ENCODE assay signal across 8 cellular contexts in genomic region chr22:46578251-46578823, GRCh38. TPM values are rescaled to one million over a fixed set of nuclear protein-coding genes. Genes with fewer than 3 reads are reported as not detected.
DNase-seq lines count a peak whose midpoint lies in the region; ATAC-seq, FAIRE-seq and TF ChIP-seq lines count a peak whose summit lies in the region.

No MANE protein-coding gene starts in this region.

- H3K36me3 ChIP-seq in BLaER1 treated with 17β-estradiol and CSF1 and Interleukin-3, amounts not matched to agents 10 nM and 100 nM, result no peaks in the 10 kb centered on the region
- H3K36me3 ChIP-seq in OCI-LY3 (replicated peaks; ENCODE audit: low read depth, low read length) (peaks cover 6% of the 10 kb centered on the region), endothelial cell of umbilical vein (ENCODE audit: control insufficient read depth in 2 of 2, extremely low read depth in 1 of 2, insufficient read depth in 2 of 2, low read length in 2 of 2) (no peaks in the 10 kb centered on the region), neural progenitor cell (no peaks in the 10 kb centered on the region)

- H2AFZ ChIP-seq in OCI-LY3 (ENCODE audit: low read depth, low read length), result no peak overlapping the region
- no peak overlapping the region for H2AFZ ChIP-seq in endothelial cell of umbilical vein (ENCODE audit: low read depth, low read length)
- no peak overlapping the region for H2AFZ ChIP-seq in neural progenitor cell (replicated peaks)

- BruUV-seq in endothelial cell of umbilical vein (replicated peaks; lab: Mats Ljungman, UMichigan), result no TSS peak

- H3K4me2 ChIP-seq in BLaER1 treated with 17β-estradiol and CSF1 and Interleukin-3, amounts not matched to agents 10 nM and 100 nM, result peak overlapping the region; percentile 92 to 100 (median 98)
- peak overlapping the region; percentile 85 for H3K4me2 ChIP-seq in OCI-LY3 (ENCODE audit: low read length)
- peak overlapping the region; percentile 70 for H3K4me2 ChIP-seq in endothelial cell of umbilical vein (ENCODE audit: insufficient read depth, low read length)
- H3K4me2 ChIP-seq in neural progenitor cell, result peak overlapping the region; percentile 82

- peaks cover 0 to 9% (median 0%) of the 10 kb centered on the region in 11 experiments; a peak in 3 of 22 replicates for H3K27me3 ChIP-seq in BLaER1 treated with 17β-estradiol and CSF1 and Interleukin-3, amounts not matched to agents 10 nM and 100 nM
- no peaks in the 10 kb centered on the region for H3K27me3 ChIP-seq in OCI-LY3 (ENCODE audit: low read depth, low read length)
- no peaks in the 10 kb centered on the region for H3K27me3 ChIP-seq in endothelial cell of umbilical vein (ENCODE audit: control insufficient read depth in 2 of 2, insufficient read depth in 2 of 2, low read length in 2 of 2)
- H3K27me3 ChIP-seq in neural progenitor cell, result peaks cover 45% of the 10 kb centered on the region

- dilution Hi-C loops in endothelial cell of umbilical vein (cut with MboI; ENCODE audit: extremely low pct_ligation_motif_present, low sequenced_read_pairs), result no loop called here

- H3K4me3 ChIP-seq in BLaER1 treated with 17β-estradiol and CSF1 and Interleukin-3, amounts not matched to agents 10 nM and 100 nM, result peak overlapping the region; percentile 87 to 96 (median 89)
- H3K4me3 ChIP-seq in OCI-LY3 (ENCODE audit: low read length) (peak overlapping the region; percentile 91), endothelial cell of umbilical vein (replicated peaks in 1 of 3; ENCODE audit: insufficient read depth in 1 of 3, low read depth in 1 of 3, low read length in 3 of 3) (no peak overlapping the region), neural progenitor cell (no peak overlapping the region)

- H3K4me1 ChIP-seq in BLaER1 treated with 17β-estradiol and CSF1 and Interleukin-3, amounts not matched to agents 10 nM and 100 nM, result peaks cover 75 to 92% (median 89%) of the 10 kb centered on the region in 10 experiments
- peaks cover 25% of the 10 kb centered on the region for H3K4me1 ChIP-seq in OCI-LY3 (ENCODE audit: low read length)
- H3K4me1 ChIP-seq in endothelial cell of umbilical vein (ENCODE audit: control insufficient read depth, extremely low read depth, insufficient read depth, low read length), result peaks cover 19% of the 10 kb centered on the region
- peaks cover 6% of the 10 kb centered on the region for H3K4me1 ChIP-seq in neural progenitor cell

- peak overlapping the region in 8 of 11 experiments; percentile 43 to 89 (median 86); a peak in 14 of 22 replicates for H3K27ac ChIP-seq in BLaER1 treated with 17β-estradiol and CSF1 and Interleukin-3, amounts not matched to agents 10 nM and 100 nM
- H3K27ac ChIP-seq in OCI-LY3 (ENCODE audit: low read length) (no peak overlapping the region), endothelial cell of umbilical vein (ENCODE audit: insufficient read depth, low read depth, low read length) (no peak overlapping the region), neural progenitor cell (no peak overlapping the region)

- DNase-seq in endothelial cell of umbilical vein (ENCODE audit: low read depth, low spot score), result no peak
- DNase-seq in neural progenitor cell (ENCODE audit: low spot score), result no peak
- DNase-seq in 8988T, result no peak
- no peak for DNase-seq in SIG-M5 treated with dmso at 0.1 percent for 504 hours (lab: John Stamatoyannopoulos, UW; ENCODE audit: unreplicated experiment)

- no peaks in the 10 kb centered on the region for H3K9me1 ChIP-seq in endothelial cell of umbilical vein (replicated peaks; ENCODE audit: control insufficient read depth, extremely low read depth, insufficient read depth, low read length)

- H3K27ac Mint-ChIP-seq in neural progenitor cell, result peak overlapping the region; percentile 85

- TF ChIP-seq CTCF in OCI-LY3 (IDR thresholded peaks at IDR 0.05; ENCODE audit: low read depth, low read length) (no peak), endothelial cell of umbilical vein (IDR thresholded peaks at IDR 0.05; ENCODE audit: extremely low read depth in 1 of 2, insufficient read depth in 1 of 2, low read depth in 1 of 2, low read length in 2 of 2) (no peak), neural progenitor cell (IDR thresholded peaks at IDR 0.05) (no peak)

- H3K9me3 Mint-ChIP-seq in neural progenitor cell, result peaks cover 1% of the 10 kb centered on the region

- no peaks in the 10 kb centered on the region for H3K36me3 Mint-ChIP-seq in neural progenitor cell

- peak overlapping the region; percentile 92 for H3K4me3 Mint-ChIP-seq in neural progenitor cell

- peaks cover 15% of the 10 kb centered on the region for H3F3A ChIP-seq in neural progenitor cell (ENCODE audit: low read depth)

- H3K9ac ChIP-seq in BLaER1 treated with 17β-estradiol and CSF1 and Interleukin-3, amounts not matched to agents 10 nM and 100 nM, result peak overlapping the region; percentile 84 to 96 (median 91)
- H3K9ac ChIP-seq in OCI-LY3 (ENCODE audit: low read length) (peak overlapping the region; percentile 82), endothelial cell of umbilical vein (replicated peaks; ENCODE audit: extremely low read depth, insufficient read depth, low read length) (no peak overlapping the region), neural progenitor cell (no peak overlapping the region)

- CTCF ChIA-PET in endothelial cell of umbilical vein (lab: Charles Lee), result interaction anchor here (0.6 kb wide), 1 partner anchor 211 kb away, joined by 3 read pairs; no protein-coding TSS in a partner anchor

- H3K79me2 ChIP-seq in OCI-LY3 (ENCODE audit: low read length), result peaks cover 56% of the 10 kb centered on the region
- no peaks in the 10 kb centered on the region for H3K79me2 ChIP-seq in endothelial cell of umbilical vein (ENCODE audit: control insufficient read depth, insufficient read depth, low read length)
- peaks cover 9% of the 10 kb centered on the region for H3K79me2 ChIP-seq in neural progenitor cell (ENCODE audit: low read depth)

- peaks cover 36% of the 10 kb centered on the region for H3K4me1 Mint-ChIP-seq in neural progenitor cell

- H3K27me3 Mint-ChIP-seq in neural progenitor cell (ENCODE audit: insufficient read depth, low read depth), result peaks cover 7% of the 10 kb centered on the region

- H3K9me3 ChIP-seq in BLaER1 treated with 17β-estradiol and CSF1 and Interleukin-3, amounts not matched to agents 10 nM and 100 nM (replicated peaks in 1 of 11), result no peaks in the 10 kb centered on the region
- H3K9me3 ChIP-seq in OCI-LY3 (ENCODE audit: insufficient read depth, low read length) (no peaks in the 10 kb centered on the region), endothelial cell of umbilical vein (replicated peaks; ENCODE audit: control insufficient read depth, insufficient read depth, low read length) (no peaks in the 10 kb centered on the region), neural progenitor cell (ENCODE audit: low read depth) (no peaks in the 10 kb centered on the region)

- peaks cover 24 to 54% (median 45%) of the 10 kb centered on the region in 11 experiments; a peak in 20 of 22 replicates for H4K20me1 ChIP-seq in BLaER1 treated with 17β-estradiol and CSF1 and Interleukin-3, amounts not matched to agents 10 nM and 100 nM
- H4K20me1 ChIP-seq in OCI-LY3 (ENCODE audit: insufficient read depth, low read length) (peaks cover 30% of the 10 kb centered on the region), endothelial cell of umbilical vein (replicated peaks; ENCODE audit: control insufficient read depth, extremely low read depth, insufficient read depth, low read length) (no peaks in the 10 kb centered on the region), neural progenitor cell (ENCODE audit: low read depth) (peaks cover 53% of the 10 kb centered on the region)

- intact Hi-C loops in endothelial cell of umbilical vein (cut with micrococcal nuclease), result no loop called here

- POLR2A ChIA-PET in endothelial cell of umbilical vein (lab: Charles Lee), result no interaction called here

- no peak for FAIRE-seq in endothelial cell of umbilical vein (lab: Jason Lieb, UNC)

- ATAC-seq in HG02798 (IDR thresholded peaks at IDR 0.05; ENCODE audit: poor library complexity, unreplicated experiment) (no peak), HG02623 (IDR thresholded peaks at IDR 0.05; ENCODE audit: unreplicated experiment) (no peak)

- no peak for TF ChIP-seq POLR2A in endothelial cell of umbilical vein (IDR thresholded peaks at IDR 0.05; ENCODE audit: low read depth, low read length)

TF ChIP-seq in endothelial cell of umbilical vein, 7 proteins besides CTCF, POLR2A, EP300 and RAD21:
- TF ChIP-seq POLR2AphosphoS5 (IDR thresholded peaks at IDR 0.05; ENCODE audit: insufficient read depth, low read depth, low read length), result no peak
- no peak for TF ChIP-seq MAX (IDR thresholded peaks at IDR 0.05; ENCODE audit: insufficient read depth, insufficient read length)
- TF ChIP-seq GATA2 (IDR thresholded peaks at IDR 0.05; ENCODE audit: insufficient read depth, insufficient read length, low read depth, low read length), result no peak

RNA-seq across cellular contexts. Expression of gene CELSR1, which starts 40.9 kb away (rescaled TPM):
- total RNA-seq in endothelial cell of umbilical vein (2.1 and 3.7 TPM in 2 replicates), neural progenitor cell (ENCODE audit: low replicate concordance) (12.3 and 18.0 TPM in 2 replicates)
- 5.4 and 5.7 TPM in 2 replicates for polyA plus RNA-seq in endothelial cell of umbilical vein
- 3.0 and 3.6 TPM in 2 replicates for polyA plus RNA-seq in endothelial cell of umbilical vein (2011; cell fraction: cytosol; rRNA removed)
- 5.5 and 6.0 TPM in 2 replicates for polyA plus RNA-seq in endothelial cell of umbilical vein (2011; cell fraction: nucleus; rRNA removed)
- 2.2 and 7.6 TPM in 2 replicates for polyA plus RNA-seq in endothelial cell of umbilical vein (2012)
- 9.8 and 15.1 TPM in 2 replicates for polyA minus RNA-seq in endothelial cell of umbilical vein
- polyA minus RNA-seq in endothelial cell of umbilical vein (2011; cell fraction: cytosol; rRNA and poly(A)+ RNA removed), result 13.2 TPM
- polyA minus RNA-seq in endothelial cell of umbilical vein (2011; cell fraction: nucleus; rRNA and poly(A)+ RNA removed), result 9.8 and 15.1 TPM in 2 replicates

RNA-seq across cellular contexts. Expression of gene GRAMD4, which starts 41.8 kb away (rescaled TPM):
- total RNA-seq in endothelial cell of umbilical vein, result 14.8 and 17.3 TPM in 2 replicates
- polyA plus RNA-seq in endothelial cell of umbilical vein, result 5.9 and 7.1 TPM in 2 replicates
- polyA plus RNA-seq in endothelial cell of umbilical vein (2011; cell fraction: cytosol; rRNA removed), result 5.2 and 7.8 TPM in 2 replicates
- 12.6 and 22.0 TPM in 2 replicates for polyA plus RNA-seq in endothelial cell of umbilical vein (2011; cell fraction: nucleus; rRNA removed)
- 6.1 and 12.4 TPM in 2 replicates for polyA plus RNA-seq in endothelial cell of umbilical vein (2012)
- polyA minus RNA-seq in endothelial cell of umbilical vein, result 13.8 and 35.4 TPM in 2 replicates
- 7.1 TPM for polyA minus RNA-seq in endothelial cell of umbilical vein (2011; cell fraction: cytosol; rRNA and poly(A)+ RNA removed)
- 9.3 and 14.8 TPM in 2 replicates for polyA minus RNA-seq in endothelial cell of umbilical vein (2011; cell fraction: nucleus; rRNA and poly(A)+ RNA removed)
- total RNA-seq in neural progenitor cell (ENCODE audit: low replicate concordance), result 30.2 and 32.2 TPM in 2 replicates

Comparison
In these comparisons a context has a peak if more than half of its experiments do, and no peak if none do; other contexts are left out.
1. H3K27ac ChIP-seq: peak in BLaER1 treated with 17β-estradiol and CSF1 and Interleukin-3, amounts not matched to agents 10 nM and 100 nM (8 of 11); none in OCI-LY3 (single experiment), endothelial cell of umbilical vein (single experiment) and neural progenitor cell (single experiment).
2. H3K4me3 ChIP-seq: peak in BLaER1 treated with 17β-estradiol and CSF1 and Interleukin-3, amounts not matched to agents 10 nM and 100 nM (10 of 10) and OCI-LY3 (single experiment); none in endothelial cell of umbilical vein (0 of 3) and neural progenitor cell (single experiment).
3. H3K9ac ChIP-seq: peak in BLaER1 treated with 17β-estradiol and CSF1 and Interleukin-3, amounts not matched to agents 10 nM and 100 nM (11 of 11) and OCI-LY3 (single experiment); none in endothelial cell of umbilical vein (single experiment) and neural progenitor cell (single experiment).
4. Peak in every context shown above with its lines, with median percentiles within 50 percentile points of each other: H3K4me2 ChIP-seq.